Comparison of ENCODE assay signal across 8 cellular contexts in the genomic region with DNA sequence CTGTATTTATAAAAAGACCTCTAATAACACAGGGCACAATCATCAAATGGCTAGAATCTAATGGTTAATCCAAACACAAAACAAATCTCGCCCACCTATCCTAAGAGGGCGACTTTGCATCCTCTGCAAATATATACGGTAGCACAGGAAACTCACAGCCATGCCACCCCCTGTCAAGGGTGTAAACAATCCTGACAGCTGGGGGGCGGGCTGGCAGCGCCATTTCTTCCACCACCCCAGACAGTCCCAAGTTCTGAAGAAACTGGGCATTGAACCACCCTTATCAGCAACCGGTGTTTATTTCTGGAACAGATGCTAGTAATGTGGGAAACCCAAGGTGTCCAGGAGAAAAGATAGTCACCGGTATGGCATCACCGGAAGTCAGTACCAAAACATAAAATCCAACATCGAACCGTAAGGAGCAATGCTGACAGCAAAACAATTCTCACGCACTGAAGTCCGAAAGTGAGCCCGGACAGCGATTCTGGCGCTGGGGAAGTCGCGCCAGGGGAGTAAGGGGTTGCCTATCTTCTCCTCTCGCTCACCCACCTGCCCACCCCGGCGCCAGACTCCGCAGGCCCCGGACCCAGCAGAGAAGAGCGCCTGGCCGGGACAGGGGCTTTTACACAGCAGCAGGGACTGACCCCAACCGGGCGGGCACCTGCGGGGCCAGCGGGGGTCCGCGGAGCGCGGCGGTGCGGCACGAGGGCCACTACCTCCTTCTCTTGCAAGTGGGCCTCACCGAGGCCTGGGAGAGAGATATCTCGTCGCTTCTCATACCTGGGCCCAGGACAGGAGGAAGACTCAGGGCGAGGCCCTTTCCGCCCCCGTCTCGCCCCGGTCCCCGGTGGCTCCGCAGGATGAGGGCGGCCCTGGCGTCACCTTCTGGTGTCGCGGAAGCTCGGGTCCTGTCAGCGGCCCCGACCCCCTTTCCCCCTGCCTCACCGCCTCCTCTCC. TPM values are rescaled to one million over a fixed set of nuclear protein-coding genes. Genes with fewer than 3 reads are reported as not detected.
DNase-seq lines count a peak whose midpoint lies in the region; ATAC-seq and TF ChIP-seq lines count a peak whose summit lies in the region.

No MANE protein-coding gene starts in this region.

- H3K9me3 Mint-ChIP-seq in Calu3 (ENCODE audit: low read depth, unreplicated experiment), result no peaks in the 10 kb centered on the region

- peak overlapping the region; percentile 71 for H3K4me3 Mint-ChIP-seq in Calu3 (ENCODE audit: low read depth, unreplicated experiment)

- intact Hi-C loops in Calu3 (cut with micrococcal nuclease; ENCODE audit: unreplicated experiment), result no loop called here

- peak; percentile 35 for ATAC-seq in GM21390 (IDR thresholded peaks at IDR 0.05; ENCODE audit: unreplicated experiment)
- peak; percentile 72 for ATAC-seq in stimulated activated naive CD8-positive, alpha-beta T cell treated with anti-CD3 and anti-CD28 coated beads, Interleukin-15, Interleukin-2, amounts not matched to agents 100 U/mL and 50 U/mL, for 24 hours

- H3K27ac Mint-ChIP-seq in Calu3 (ENCODE audit: unreplicated experiment), result peak overlapping the region; percentile 17

- peak overlapping the region; percentile 62 for H3K27ac ChIP-seq in duodenal mucosa (ENCODE audit: low read depth, low read length)

- peak overlapping the region; percentile 89 to 93 for H3K4me3 ChIP-seq in duodenal mucosa (ENCODE audit: low read depth in 1 of 2, low read length in 2 of 2)

- H3K9ac ChIP-seq in duodenal mucosa (ENCODE audit: low read depth in 1 of 2, low read length in 2 of 2), result peak overlapping the region; percentile 79 to 85

- peaks cover 18 to 21% of the 10 kb centered on the region in 2 donors for H3K4me1 ChIP-seq in duodenal mucosa (ENCODE audit: control insufficient read depth in 1 of 2, insufficient read depth in 2 of 2, low read length in 2 of 2)

- H3K36me3 ChIP-seq in duodenal mucosa (ENCODE audit: control insufficient read depth in 1 of 2, insufficient read depth in 2 of 2, low read length in 2 of 2), result peaks cover 7 to 10% of the 10 kb centered on the region in 2 donors

- H3K27me3 Mint-ChIP-seq in Calu3 (ENCODE audit: unreplicated experiment), result no peaks in the 10 kb centered on the region

- no TSS peak for BruUV-seq in Calu3 (replicated peaks; lab: Mats Ljungman, UMichigan)

- H3K9me3 ChIP-seq in duodenal mucosa (ENCODE audit: control insufficient read depth in 1 of 2, low read length in 2 of 2), result no peaks in the 10 kb centered on the region

- H3K36me3 Mint-ChIP-seq in Calu3 (ENCODE audit: insufficient read depth, unreplicated experiment), result peaks cover 23% of the 10 kb centered on the region

- peaks cover 34% of the 10 kb centered on the region for H3K4me1 Mint-ChIP-seq in Calu3 (ENCODE audit: low read depth, unreplicated experiment)

- peak; percentile 21 for DNase-seq in Calu3
- peak; percentile 33 for DNase-seq in HT1080 (ENCODE audit: low read depth)
- peak; percentile 10 for DNase-seq in activated CD4-positive, CD25-positive, alpha-beta regulatory T cell treated with anti-CD3 and anti-CD28 coated beads, Interleukin-2, amount 50 U/mL, for 16 hours (ENCODE audit: low read depth, low spot score)
- peak; percentile 33 for DNase-seq in medulla oblongata (ENCODE audit: extremely low spot score)
- DNase-seq in stimulated activated naive CD8-positive, alpha-beta T cell treated with anti-CD3 and anti-CD28 coated beads, Interleukin-15, Interleukin-2, amounts not matched to agents 100 U/mL and 50 U/mL, for 24 hours, result peak; percentile 44
- DNase-seq in ecto neural progenitor cell (ENCODE audit: low spot score), result no peak

- CTCF ChIA-PET in Calu3 (lab: Charles Lee), result no interaction called here

- H3K27me3 ChIP-seq in duodenal mucosa (ENCODE audit: control insufficient read depth in 1 of 2, insufficient read depth in 2 of 2, low read length in 2 of 2), result peaks cover 14 to 19% of the 10 kb centered on the region in 2 donors

- TF ChIP-seq CTCF in Calu3 (IDR thresholded peaks at IDR 0.05; ENCODE audit: unreplicated experiment), result no peak

RNA-seq across cellular contexts. Expression of gene FBXO3, which starts 0.6 kb away (rescaled TPM):
- 24.3 and 27.8 TPM in 2 replicates for total RNA-seq in Calu3 (2022)
- 18.6 and 22.0 TPM in 2 replicates for total RNA-seq in HT1080 (2014; rRNA removed; shearing (Covaris generic))
- polyA plus RNA-seq in HT1080 (2015; cell fraction: cytosol; rRNA removed), result 35.5 and 36.5 TPM in 2 replicates
- 61.1 and 68.3 TPM in 2 replicates for polyA plus RNA-seq in HT1080 (2015; cell fraction: nucleus; rRNA removed)

RNA-seq across cellular contexts. Expression of gene CD59, which starts 37.5 kb away (rescaled TPM):
- 1,185 and 1,281 TPM in 2 replicates for total RNA-seq in Calu3 (2022)
- 551 and 728 TPM in 2 replicates for total RNA-seq in HT1080 (2014; rRNA removed; shearing (Covaris generic))
- polyA plus RNA-seq in HT1080 (2015; cell fraction: cytosol; rRNA removed), result 872 and 957 TPM in 2 replicates
- 650 and 657 TPM in 2 replicates for polyA plus RNA-seq in HT1080 (2015; cell fraction: nucleus; rRNA removed)
